In genomic region chr21:24045775-24046215, GRCh38 we compare ENCODE assay signal across 8 cellular contexts.
A peak's percentile ranks its signal among the peaks of the same experiment; 100 is the strongest.
DNase-seq lines count a peak whose midpoint lies in the region; ATAC-seq and TF ChIP-seq lines count a peak whose summit lies in the region.

No MANE protein-coding gene starts in this region.

- DNase-seq in activated T-cell treated with anti-CD3 and anti-CD28 coated beads, Interleukin-2, amount 50 U/mL, for 4 hours, result peak; percentile 4
- no peak for DNase-seq in activated T-cell treated with anti-CD3 and anti-CD28 coated beads, Interleukin-2, amount 50 U/mL, for 1 hour
- DNase-seq in brain microvascular endothelial cell (peak; percentile 99), right lobe of liver (peak; percentile 27 to 50 (median 49)), ureter (ENCODE audit: low spot score) (peak; percentile 51)
- no peak for DNase-seq in effector memory CD4-positive, alpha-beta T cell

- H3K36me3 ChIP-seq in OCI-LY3 (replicated peaks; ENCODE audit: low read depth, low read length) (no peaks in the 10 kb centered on the region), brain microvascular endothelial cell (replicated peaks) (no peaks in the 10 kb centered on the region), right lobe of liver (no peaks in the 10 kb centered on the region)
- H3K36me3 ChIP-seq in effector memory CD4-positive, alpha-beta T cell (ENCODE audit: control insufficient read depth, insufficient read depth, low read length), result no peaks in the 10 kb centered on the region

- ATAC-seq in activated T-cell treated with anti-CD3 and anti-CD28 coated beads, Interleukin-2, amount 50 U/mL, for 4 hours, result no peak
- ATAC-seq in right lobe of liver, result peak; percentile 30 to 57 (median 41)
- no peak for ATAC-seq in GM21825 (IDR thresholded peaks at IDR 0.05; ENCODE audit: unreplicated experiment)

- H2AFZ ChIP-seq in OCI-LY3 (ENCODE audit: low read depth, low read length), result peak overlapping the region; percentile 54; the same call in 1 of the 2 replicates

- H3K4me1 ChIP-seq in OCI-LY3 (ENCODE audit: low read length) (peaks cover 10% of the 10 kb centered on the region), right lobe of liver (no peaks in the 10 kb centered on the region)
- H3K4me1 ChIP-seq in effector memory CD4-positive, alpha-beta T cell (ENCODE audit: control insufficient read depth, insufficient read depth, low read length, poor library complexity, severe bottlenecking), result no peaks in the 10 kb centered on the region

- peak; percentile 58 for TF ChIP-seq CTCF in OCI-LY3 (IDR thresholded peaks at IDR 0.05; ENCODE audit: low read depth, low read length)
- TF ChIP-seq CTCF in brain microvascular endothelial cell (IDR thresholded peaks at IDR 0.05; ENCODE audit: low read depth, low read length, missing control alignments), result peak; percentile 72
- TF ChIP-seq CTCF in right lobe of liver (IDR thresholded peaks at IDR 0.05), result peak in 2 of 4 donors; percentile 31 to 40

- H3K9me3 ChIP-seq in OCI-LY3 (ENCODE audit: insufficient read depth, low read length), result no peaks in the 10 kb centered on the region
- no peaks in the 10 kb centered on the region for H3K9me3 ChIP-seq in right lobe of liver
- no peaks in the 10 kb centered on the region for H3K9me3 ChIP-seq in effector memory CD4-positive, alpha-beta T cell (ENCODE audit: control insufficient read depth, low read length)

- no peaks in the 10 kb centered on the region for H4K20me1 ChIP-seq in OCI-LY3 (ENCODE audit: insufficient read depth, low read length)

- H3K27me3 ChIP-seq in OCI-LY3 (ENCODE audit: low read depth, low read length) (no peaks in the 10 kb centered on the region), brain microvascular endothelial cell (replicated peaks) (no peaks in the 10 kb centered on the region), right lobe of liver (no peaks in the 10 kb centered on the region)
- H3K27me3 ChIP-seq in effector memory CD4-positive, alpha-beta T cell (replicated peaks; ENCODE audit: control insufficient read depth, insufficient read depth, low read length, poor library complexity, severe bottlenecking), result no peaks in the 10 kb centered on the region

- intact Hi-C loops in right lobe of liver (cut with DNase I), result no loop called here

- H3K4me2 ChIP-seq in OCI-LY3 (ENCODE audit: low read length), result 0 out of 2 replicates have a peak overlapping the region, but pooled peaks have one; percentile 4

- peaks cover 6% of the 10 kb centered on the region for H3K4me1 Mint-ChIP-seq in activated T-cell treated with anti-CD3 and anti-CD28 coated beads, Interleukin-2, amount 50 U/mL, for 4 hours (ENCODE audit: low read depth)

- in situ Hi-C loops in brain microvascular endothelial cell (cut with HindIII; ENCODE audit: low pct_ligation_motif_present, low sequenced_read_pairs), result no loop called here

- 2% methylated on average over 2 of the region's 2 CpGs for WGBS in right lobe of liver (ENCODE audit: insufficient coverage, low coverage, low lambda C conversion rate, missing lambda C conversion rate)

- H3K36me3 Mint-ChIP-seq in activated T-cell treated with anti-CD3 and anti-CD28 coated beads, Interleukin-2, amount 50 U/mL, for 4 hours (ENCODE audit: insufficient read depth), result no peaks in the 10 kb centered on the region

- no peak overlapping the region for H3K9ac ChIP-seq in OCI-LY3 (ENCODE audit: low read length)

- no peaks in the 10 kb centered on the region for H3K27me3 Mint-ChIP-seq in activated T-cell treated with anti-CD3 and anti-CD28 coated beads, Interleukin-2, amount 50 U/mL, for 4 hours (ENCODE audit: low read depth)

- no peaks in the 10 kb centered on the region for H3K9me3 Mint-ChIP-seq in activated T-cell treated with anti-CD3 and anti-CD28 coated beads, Interleukin-2, amount 50 U/mL, for 4 hours

- no peak for TF ChIP-seq POLR2A in right lobe of liver (IDR thresholded peaks at IDR 0.05)

- H3K79me2 ChIP-seq in OCI-LY3 (ENCODE audit: low read length), result no peaks in the 10 kb centered on the region

- H3K27ac ChIP-seq in OCI-LY3 (ENCODE audit: low read length) (no peak overlapping the region), brain microvascular endothelial cell (peak overlapping the region; percentile 87), right lobe of liver (no peak overlapping the region)
- H3K27ac ChIP-seq in effector memory CD4-positive, alpha-beta T cell (ENCODE audit: insufficient read depth, low read length, poor library complexity, severe bottlenecking), result no peak overlapping the region

- no peak overlapping the region for H3K4me3 Mint-ChIP-seq in activated T-cell treated with anti-CD3 and anti-CD28 coated beads, Interleukin-2, amount 50 U/mL, for 4 hours

- H3K4me3 ChIP-seq in OCI-LY3 (ENCODE audit: low read length) (no peak overlapping the region), brain microvascular endothelial cell (ENCODE audit: low read depth, low read length) (no peak overlapping the region), right lobe of liver (no peak overlapping the region)
- H3K4me3 ChIP-seq in effector memory CD4-positive, alpha-beta T cell (ENCODE audit: insufficient read depth, low read depth, low read length, poor library complexity, severe bottlenecking), result no peak overlapping the region

Comparison
In these comparisons a context has a peak if more than half of its experiments do, and no peak if none do; other contexts are left out.
1. DNase-seq: peak in activated T-cell treated with anti-CD3 and anti-CD28 coated beads, Interleukin-2, amount 50 U/mL, for 4 hours (single experiment), brain microvascular endothelial cell (single experiment), right lobe of liver (3 of 3) and ureter (single experiment); none in activated T-cell treated with anti-CD3 and anti-CD28 coated beads, Interleukin-2, amount 50 U/mL, for 1 hour (single experiment) and effector memory CD4-positive, alpha-beta T cell (0 of 3).
2. ATAC-seq: peak in right lobe of liver (4 of 4); none in activated T-cell treated with anti-CD3 and anti-CD28 coated beads, Interleukin-2, amount 50 U/mL, for 4 hours (0 of 2) and GM21825 (single experiment).